1 cellular context compared by ENCODE assay signal in the genomic region with DNA sequence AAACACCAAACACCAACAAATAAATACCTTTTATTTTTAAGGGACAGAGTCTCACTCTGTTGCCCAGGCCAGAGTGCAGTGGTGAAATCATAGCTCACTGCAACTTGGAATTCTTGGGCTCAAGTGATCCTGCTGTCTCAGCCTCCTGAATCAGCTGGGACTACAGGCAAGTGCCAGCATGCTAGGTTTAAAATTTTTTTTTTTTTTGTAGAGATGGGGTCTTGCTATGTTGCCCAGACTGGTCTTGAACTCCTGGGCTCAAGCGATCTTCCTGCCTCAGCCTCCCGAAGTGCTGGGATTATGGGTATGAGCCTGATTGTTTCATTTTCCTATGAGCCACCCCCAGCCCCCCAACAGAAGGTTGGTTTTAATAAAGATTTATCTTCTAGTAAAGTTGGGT.
TF ChIP-seq lines count a peak whose summit lies in the region.

No MANE protein-coding gene starts in this region.

TF ChIP-seq in endothelial cell of umbilical vein, 7 proteins besides CTCF, POLR2A, EP300 and RAD21 (continued from another document):
- TF ChIP-seq, protein P1, sequence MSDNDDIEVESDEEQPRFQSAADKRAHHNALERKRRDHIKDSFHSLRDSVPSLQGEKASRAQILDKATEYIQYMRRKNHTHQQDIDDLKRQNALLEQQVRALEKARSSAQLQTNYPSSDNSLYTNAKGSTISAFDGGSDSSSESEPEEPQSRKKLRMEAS (IDR thresholded peaks at IDR 0.05; ENCODE audit: insufficient read depth, insufficient read length) = no peak
- TF ChIP-seq POLR2AphosphoS5 (IDR thresholded peaks at IDR 0.05; ENCODE audit: insufficient read depth, low read depth, low read length) (no peak), EZH2 (IDR thresholded peaks at IDR 0.05; ENCODE audit: borderline replicate concordance, low read depth, low read length, severe bottlenecking) (no peak), MYC (IDR thresholded peaks at IDR 0.05; ENCODE audit: low read depth, low read length) (no peak)
